In genomic region chr13:41960700-41961697, GRCh38 we compare ENCODE assay signal across 1 cellular context.
TF ChIP-seq lines count a peak whose summit lies in the region.

TSS of gene VWA8 (minus strand) at chr13:41961109. CDS start at chr13:41961015, 94 bp downstream.

TF ChIP-seq in HepG2, 621 proteins besides CTCF, POLR2A, EP300 and RAD21 (continued from another document and continues in another):
- TF ChIP-seq ZKSCAN8 (CRISPR knock-in tag; IDR thresholded peaks at IDR 0.05; ENCODE audit: borderline replicate concordance) (0 out of 2 replicates have a peak, but pooled peaks have one; percentile 68), ZNF766 (CRISPR knock-in tag; IDR thresholded peaks at IDR 0.05; ENCODE audit: borderline replicate concordance) (peak; percentile 73; the same call in 1 of the 2 replicates), SP5 (CRISPR knock-in tag; IDR thresholded peaks at IDR 0.05; ENCODE audit: borderline replicate concordance, low read depth) (no peak), ZNF30 (CRISPR knock-in tag; IDR thresholded peaks at IDR 0.05) (no peak), CC2D1A (CRISPR knock-in tag; IDR thresholded peaks at IDR 0.05) (no peak), UBTF (CRISPR knock-in tag; IDR thresholded peaks at IDR 0.05) (peak; percentile 100), FOSL1 (CRISPR knock-in tag; IDR thresholded peaks at IDR 0.05; ENCODE audit: borderline replicate concordance) (no peak), CCAR2 (optimal IDR thresholded peaks at IDR 0.05; ENCODE audit: low read depth, low read length) (no peak), ZBTB33 (CRISPR knock-in tag; IDR thresholded peaks at IDR 0.05) (no peak), ZNF205 (CRISPR knock-in tag; IDR thresholded peaks at IDR 0.05) (peak; percentile 89; the same call in 1 of the 2 replicates), CBFB (CRISPR knock-in tag; IDR thresholded peaks at IDR 0.05) (peak; percentile 64), EED (CRISPR knock-in tag; IDR thresholded peaks at IDR 0.05) (peak; percentile 86), ZNF18 (CRISPR knock-in tag; IDR thresholded peaks at IDR 0.05; ENCODE audit: insufficient replicate concordance) (no peak), ZNF33A (CRISPR knock-in tag; IDR thresholded peaks at IDR 0.05; ENCODE audit: borderline replicate concordance) (0 out of 2 replicates have a peak, but pooled peaks have one; percentile 55), ZNF841 (CRISPR knock-in tag; IDR thresholded peaks at IDR 0.05; ENCODE audit: borderline replicate concordance) (no peak), PHF5A (CRISPR knock-in tag; IDR thresholded peaks at IDR 0.05; ENCODE audit: low read depth, unreplicated experiment) (no peak), GATAD2A (CRISPR knock-in tag; IDR thresholded peaks at IDR 0.05) (peak; percentile 47; the same call in 1 of the 2 replicates), NAIF1 (CRISPR knock-in tag; IDR thresholded peaks at IDR 0.05; ENCODE audit: borderline replicate concordance) (no peak; the same call in 1 of the 2 replicates), CREB3 (CRISPR knock-in tag; IDR thresholded peaks at IDR 0.05) (peak; percentile 74; the same call in 1 of the 2 replicates), STAG1 (CRISPR knock-in tag; IDR thresholded peaks at IDR 0.05) (peak; percentile 20; the same call in 1 of the 2 replicates), ZNF569 (CRISPR knock-in tag; IDR thresholded peaks at IDR 0.05; ENCODE audit: borderline replicate concordance) (no peak), KAT7 (CRISPR knock-in tag; IDR thresholded peaks at IDR 0.05; ENCODE audit: borderline replicate concordance) (peak; percentile 99), SSRP1 (CRISPR knock-in tag; IDR thresholded peaks at IDR 0.05) (no peak), GABPB1 (CRISPR knock-in tag; IDR thresholded peaks at IDR 0.05) (peak; percentile 99), MXD4 (CRISPR knock-in tag; IDR thresholded peaks at IDR 0.05) (peak; percentile 82; the same call in 1 of the 2 replicates), WIZ (CRISPR knock-in tag; IDR thresholded peaks at IDR 0.05) (no peak), ZBTB3 (CRISPR knock-in tag; IDR thresholded peaks at IDR 0.05; ENCODE audit: borderline replicate concordance, low read depth) (no peak), TMF1 (CRISPR knock-in tag; IDR thresholded peaks at IDR 0.05; ENCODE audit: low read depth) (peak; percentile 75; the same call in 1 of the 2 replicates), ZMAT5 (CRISPR knock-in tag; IDR thresholded peaks at IDR 0.05; ENCODE audit: borderline replicate concordance, low read depth) (no peak), TEAD2 (CRISPR knock-in tag; IDR thresholded peaks at IDR 0.05) (0 out of 2 replicates have a peak, but pooled peaks have one; percentile 45), ZNF430 (CRISPR knock-in tag; IDR thresholded peaks at IDR 0.05) (peak; percentile 84), HOXA7 (CRISPR knock-in tag; IDR thresholded peaks at IDR 0.05) (no peak), ZNF562 (CRISPR knock-in tag; IDR thresholded peaks at IDR 0.05; ENCODE audit: borderline replicate concordance) (no peak), PCBP1 (IDR thresholded peaks at IDR 0.05; ENCODE audit: borderline replicate concordance, low read depth, low read length) (no peak), IKZF4 (CRISPR knock-in tag; IDR thresholded peaks at IDR 0.05; ENCODE audit: borderline replicate concordance, low read depth, not compliant biosample characterization) (peak; percentile 50), ZSCAN5A (CRISPR knock-in tag; IDR thresholded peaks at IDR 0.05; ENCODE audit: borderline replicate concordance) (peak; percentile 67; the same call in 1 of the 2 replicates), TBX2 (CRISPR knock-in tag; IDR thresholded peaks at IDR 0.05; ENCODE audit: borderline replicate concordance) (peak; percentile 75; the same call in 1 of the 2 replicates), ZBTB26 (CRISPR knock-in tag; IDR thresholded peaks at IDR 0.05; ENCODE audit: borderline replicate concordance) (no peak), SPEN (CRISPR knock-in tag; IDR thresholded peaks at IDR 0.05; ENCODE audit: low read depth) (peak; percentile 90), ERF (CRISPR knock-in tag; IDR thresholded peaks at IDR 0.05) (peak; percentile 74; the same call in 1 of the 2 replicates), NRL (CRISPR knock-in tag; IDR thresholded peaks at IDR 0.05; ENCODE audit: borderline replicate concordance) (peak; percentile 65; the same call in 1 of the 2 replicates), ZMYM3 (CRISPR knock-in tag; IDR thresholded peaks at IDR 0.05) (no peak; the same call in 1 of the 2 replicates), ELK4 (CRISPR knock-in tag; IDR thresholded peaks at IDR 0.05; ENCODE audit: borderline replicate concordance) (no peak; the same call in 1 of the 2 replicates), ZNF317 (CRISPR knock-in tag; IDR thresholded peaks at IDR 0.05) (peak; percentile 31; the same call in 1 of the 2 replicates), ZNF160 (CRISPR knock-in tag; IDR thresholded peaks at IDR 0.05) (no peak), ZNF652 (CRISPR knock-in tag; IDR thresholded peaks at IDR 0.05; ENCODE audit: borderline replicate concordance, low read depth) (no peak), ZXDC (CRISPR knock-in tag; IDR thresholded peaks at IDR 0.05) (peak; percentile 80; the same call in 1 of the 2 replicates), ZNF83 (CRISPR knock-in tag; IDR thresholded peaks at IDR 0.05; ENCODE audit: borderline replicate concordance) (no peak), MAFK (conservative IDR thresholded peaks at IDR 0.05 in 1 of 2, IDR thresholded peaks at IDR 0.05 in 1 of 2; ENCODE audit: low read length in 2 of 2) (no peak), GATAD1 (CRISPR knock-in tag; IDR thresholded peaks at IDR 0.05) (peak; percentile 90), ZNF615 (CRISPR knock-in tag; IDR thresholded peaks at IDR 0.05; ENCODE audit: borderline replicate concordance) (0 out of 2 replicates have a peak, but pooled peaks have one; percentile 43), ZNF879 (CRISPR knock-in tag; IDR thresholded peaks at IDR 0.05) (no peak)
